Comparison of ENCODE assay signal across 18 cellular contexts in genomic region chr10:71262027-71262426, GRCh38. TPM values are rescaled to one million over a fixed set of nuclear protein-coding genes. Genes with fewer than 3 reads are reported as not detected.
A peak's percentile ranks its signal among the peaks of the same experiment; 100 is the strongest.
DNase-seq lines count a peak whose midpoint lies in the region; ATAC-seq, FAIRE-seq and TF ChIP-seq lines count a peak whose summit lies in the region.
"Had no signal": no experiment of that assay in that cellular context is flagged by ENCODE, and none has a peak within 500 bp of the region (broad histone marks: within the 10 kb centered on the region; RNA-seq: fewer than 3 reads in every experiment).

No MANE protein-coding gene starts in this region.

- no peak for TF ChIP-seq POLR2A in GM12892 (IDR thresholded peaks at IDR 0.05; ENCODE audit: low read depth, low read length)

- peak overlapping the region in 9 of 10 donors; percentile 50 to 89 (median 81) for H3K27ac ChIP-seq in heart right ventricle
- H3K27ac ChIP-seq in osteoblast (ENCODE audit: low read depth, low read length), result no peak overlapping the region
- H3K27ac ChIP-seq in foreskin keratinocyte, result no peak overlapping the region
- H3K27ac ChIP-seq: VCaP had no signal

- no peak for TF ChIP-seq CTCF in heart right ventricle (IDR thresholded peaks at IDR 0.05)
- TF ChIP-seq CTCF in osteoblast (IDR thresholded peaks at IDR 0.05; ENCODE audit: extremely low read depth, low read depth, low read length), result no peak
- TF ChIP-seq CTCF in D721Med (IDR thresholded peaks at IDR 0.05; ENCODE audit: insufficient read depth, missing control alignments), result no peak
- TF ChIP-seq CTCF in foreskin keratinocyte (conservative IDR thresholded peaks at IDR 0.05), result no peak

- intact Hi-C loops in heart right ventricle (cut with DNase I), result loop anchor here in 3 of 10 donors (2.0 to 10.0 kb wide), 2 partner anchors 47 to 49 kb away; partner anchors contain the start of gene UNC5B (in 3 of the 3)

- FAIRE-seq in GM12892 (lab: Jason Lieb, UNC) (no peak), D721Med (lab: Jason Lieb, UNC) (no peak)
- FAIRE-seq: G401.6, kidney had no signal

- H3K36me3 ChIP-seq in heart right ventricle (no peaks in the 10 kb centered on the region), osteoblast (ENCODE audit: insufficient read depth, low read length) (no peaks in the 10 kb centered on the region)

- DNase-seq in NCI-H1092 treated with DMSO at 0.1 percent for 48 hours (lab: John Stamatoyannopoulos, UW) (peak; percentile 59), NCI-H2227 treated with DMSO at 0.1 percent for 48 hours (lab: John Stamatoyannopoulos, UW) (peak; percentile 91), heart right ventricle (peak; percentile 46 to 51), osteoblast (ENCODE audit: insufficient read length, low spot score, missing footprints) (peak; percentile 82), GM12892 (ENCODE audit: insufficient read length) (no peak), D721Med (ENCODE audit: insufficient read length, low spot score) (no peak), foreskin keratinocyte (no peak)
- DNase-seq: activated CD4-positive, alpha-beta memory T cell treated with anti-CD3 and anti-CD28 coated beads for 36 hours; activated naive CD8-positive, alpha-beta T cell treated with anti-CD3 and anti-CD28 coated beads, Interleukin-2, amount 10 ng/mL, durations not matched to agents 7 days and 5 days; activated T-cell treated with anti-CD3 and anti-CD28 coated beads, Interleukin-2, amount 50 U/mL, for 24 hours; effector CD8-positive, alpha-beta T cell; kidney; NCI-H2029 treated with DMSO at 0.1 percent for 48 hours; stimulated activated CD4-positive, alpha-beta T cell treated with anti-CD3 and anti-CD28 coated beads, Interleukin-2, amount 100 ng/mL, for 48 hours; T-helper 1 cell had no signal

- H3K79me2 ChIP-seq in osteoblast (ENCODE audit: insufficient read depth, low read length), result no peaks in the 10 kb centered on the region
- H3K79me2 ChIP-seq: hepatocyte had no signal

- H4K20me1 ChIP-seq in osteoblast (ENCODE audit: insufficient read depth, low read length), result peaks cover 3% of the 10 kb centered on the region

- H3K4me3 ChIP-seq in heart right ventricle (no peak overlapping the region), osteoblast (ENCODE audit: insufficient read depth, low read length) (no peak overlapping the region)
- H3K4me3 ChIP-seq: hepatocyte had no signal

- peak overlapping the region; percentile 37 for H3K4me2 ChIP-seq in osteoblast (ENCODE audit: insufficient read depth, low read length)
- H3K4me2 ChIP-seq: hepatocyte had no signal

- no peaks in the 10 kb centered on the region for H3K9me3 ChIP-seq in heart right ventricle
- no peaks in the 10 kb centered on the region for H3K9me3 ChIP-seq in osteoblast (ENCODE audit: low read depth, low read length)

- H3K4me1 ChIP-seq in heart right ventricle (peaks cover 29 to 100% (median 88%) of the 10 kb centered on the region in 9 donors), osteoblast (ENCODE audit: insufficient read depth, low read length) (peaks cover 50% of the 10 kb centered on the region), foreskin keratinocyte (peaks cover 4% of the 10 kb centered on the region)

- H3K27me3 ChIP-seq in heart right ventricle (no peaks in the 10 kb centered on the region), osteoblast (ENCODE audit: insufficient read depth, low read length) (no peaks in the 10 kb centered on the region), foreskin keratinocyte (peaks cover 26% of the 10 kb centered on the region)
- H3K27me3 ChIP-seq: hepatocyte had no signal

- WGBS in heart right ventricle, 2 donors, result 51 to 62% methylated on average over 8 of the region's 8 CpGs

- no peak overlapping the region for H2AFZ ChIP-seq in osteoblast (ENCODE audit: low read length)
- H2AFZ ChIP-seq: hepatocyte had no signal

- peak in 7 of 8 donors; percentile 31 to 59 (median 42) for ATAC-seq in heart right ventricle
- ATAC-seq in foreskin keratinocyte, result no peak

RNA-seq across cellular contexts. Expression of gene UNC5B, which starts 49.7 kb away (rescaled TPM):
- total RNA-seq in heart right ventricle (10 to 100 TPM in 9 of 10 donors, 1 to 10 TPM in 1; 9.0 to 20.6 (median 12.5) TPM), osteoblast (90.8 and 135 TPM in 2 replicates), foreskin keratinocyte (0.67 and 0.75 TPM in 2 replicates)
- polyA plus RNA-seq in heart right ventricle (1 to 10 TPM; 3.3 to 5.9 TPM), foreskin keratinocyte (0.28 and 0.30 TPM in 2 replicates)
- not detected for polyA plus RNA-seq in GM12892 (2012; ENCODE audit: missing spikeins)

RNA-seq across cellular contexts. Expression of gene SLC29A3, which starts 57.0 kb away (rescaled TPM):
- total RNA-seq in heart right ventricle, result 1 to 10 TPM in 8 of 10 donors, under 1 TPM in 2; 0.89 to 3.5 (median 1.2) TPM
- polyA plus RNA-seq in heart right ventricle, result 1 to 10 TPM; 1.2 to 1.6 TPM
- total RNA-seq in osteoblast, result 2.5 and 3.8 TPM in 2 replicates
- polyA plus RNA-seq in GM12892 (2012; ENCODE audit: missing spikeins), result 1.3 TPM
- 0.71 and 0.74 TPM in 2 replicates for total RNA-seq in foreskin keratinocyte
- 0.45 and 0.96 TPM in 2 replicates for polyA plus RNA-seq in foreskin keratinocyte

Comparison
In these comparisons a context has a peak if more than half of its experiments do, and no peak if none do; other contexts are left out.
1. DNase-seq: peak in NCI-H1092 treated with DMSO at 0.1 percent for 48 hours (single experiment), NCI-H2227 treated with DMSO at 0.1 percent for 48 hours (single experiment), heart right ventricle (2 of 2) and osteoblast (single experiment); none in GM12892 (single experiment), D721Med (single experiment) and foreskin keratinocyte (0 of 2).
2. H3K27ac ChIP-seq: peak in heart right ventricle (9 of 10); none in osteoblast (single experiment) and foreskin keratinocyte (single experiment).